Comparison of ENCODE assay signal across 8 cellular contexts in genomic region chrX:101357166-101357795, GRCh38. TPM values are rescaled to one million over a fixed set of nuclear protein-coding genes. Genes with fewer than 3 reads are reported as not detected.
A peak's percentile ranks its signal among the peaks of the same experiment; 100 is the strongest.
DNase-seq lines count a peak whose midpoint lies in the region; ATAC-seq and TF ChIP-seq lines count a peak whose summit lies in the region.

No MANE protein-coding gene starts in this region.

- no peak for ATAC-seq in HG03045 (IDR thresholded peaks at IDR 0.05; ENCODE audit: unreplicated experiment)

- H3K36me3 Mint-ChIP-seq in nephron (ENCODE audit: low read depth) = no peaks in the 10 kb centered on the region

- H3K4me1 Mint-ChIP-seq in nephron = no peaks in the 10 kb centered on the region

- peaks cover 10% of the 10 kb centered on the region for H3K9me3 Mint-ChIP-seq in nephron

- no peak overlapping the region for H3K4me3 Mint-ChIP-seq in nephron

- in situ Hi-C loops in astrocyte of the spinal cord (cut with HindIII; ENCODE audit: low sequenced_read_pairs) = no loop called here

- H3K27me3 Mint-ChIP-seq in nephron (ENCODE audit: low read depth) = no peaks in the 10 kb centered on the region

- no peak overlapping the region for H3K4me3 ChIP-seq in astrocyte of the spinal cord (ENCODE audit: low read depth, low read length)

- peak; percentile 40 for TF ChIP-seq CTCF in astrocyte of the spinal cord (IDR thresholded peaks at IDR 0.05; ENCODE audit: low read depth, low read length)
- TF ChIP-seq CTCF in nephron (IDR thresholded peaks at IDR 0.05; ENCODE audit: unreplicated experiment in 3 of 3) = peak; percentile 12 to 26 (median 13)

- DNase-seq in ELF-1 (ENCODE audit: low read depth, low spot score) (peak; percentile 31), HT1080 (ENCODE audit: low read depth) (peak; percentile 21), astrocyte of the spinal cord (ENCODE audit: low read depth, low spot score) (no peak), SHP77 treated with DMSO at 0.1 percent for 48 hours (lab: John Stamatoyannopoulos, UW) (no peak)
- no peak for DNase-seq in effector CD4-positive, alpha-beta T cell
- no peak for DNase-seq in stimulated activated CD4-positive, alpha-beta T cell treated with anti-CD3 and anti-CD28 coated beads, Interleukin-15, amount 100 ng/mL, for 24 hours

- no peak overlapping the region for H3K27ac Mint-ChIP-seq in nephron

RNA-seq across cellular contexts. Expression of gene TIMM8A, which starts 8.7 kb away (rescaled TPM):
- 11.7 and 13.7 TPM in 2 replicates for total RNA-seq in HT1080 (2014; rRNA removed; shearing (Covaris generic))
- polyA plus RNA-seq in HT1080 (2015; cell fraction: cytosol; rRNA removed) = 39.0 and 41.9 TPM in 2 replicates
- 19.0 and 21.4 TPM in 2 replicates for polyA plus RNA-seq in HT1080 (2015; cell fraction: nucleus; rRNA removed)

RNA-seq across cellular contexts. Expression of gene BTK, which starts 28.7 kb away (rescaled TPM):
- total RNA-seq in HT1080 (2014; rRNA removed; shearing (Covaris generic)) = not detected in 2 replicates
- polyA plus RNA-seq in HT1080 (2015; cell fraction: cytosol; rRNA removed) = 0.10 TPM in 1 of 2 replicates, not detected in the other
- 0.14 and 0.38 TPM in 2 replicates for polyA plus RNA-seq in HT1080 (2015; cell fraction: nucleus; rRNA removed)

RNA-seq across cellular contexts. Expression of gene RPL36A, which starts 33.5 kb away (rescaled TPM):
- total RNA-seq in HT1080 (2014; rRNA removed; shearing (Covaris generic)) = 1,301 and 1,696 TPM in 2 replicates
- 2,602 and 3,631 TPM in 2 replicates for polyA plus RNA-seq in HT1080 (2015; cell fraction: cytosol; rRNA removed)
- 747 and 911 TPM in 2 replicates for polyA plus RNA-seq in HT1080 (2015; cell fraction: nucleus; rRNA removed)

RNA-seq across cellular contexts. Expression of gene GLA, which starts 50.4 kb away (rescaled TPM):
- total RNA-seq in HT1080 (2014; rRNA removed; shearing (Covaris generic)) = 40.9 and 48.2 TPM in 2 replicates
- polyA plus RNA-seq in HT1080 (2015; cell fraction: cytosol; rRNA removed) = 27.1 and 29.4 TPM in 2 replicates
- 58.7 and 59.9 TPM in 2 replicates for polyA plus RNA-seq in HT1080 (2015; cell fraction: nucleus; rRNA removed)

RNA-seq across cellular contexts. Expression of gene HNRNPH2, which starts 50.7 kb away (rescaled TPM):
- 52.0 and 62.1 TPM in 2 replicates for total RNA-seq in HT1080 (2014; rRNA removed; shearing (Covaris generic))
- polyA plus RNA-seq in HT1080 (2015; cell fraction: cytosol; rRNA removed) = 60.7 and 70.0 TPM in 2 replicates
- 112 and 133 TPM in 2 replicates for polyA plus RNA-seq in HT1080 (2015; cell fraction: nucleus; rRNA removed)

Comparison
In these comparisons a context has a peak if more than half of its experiments do, and no peak if none do; other contexts are left out.
1. DNase-seq: peak in ELF-1 (single experiment) and HT1080 (single experiment); none in astrocyte of the spinal cord (single experiment), SHP77 treated with DMSO at 0.1 percent for 48 hours (single experiment), effector CD4-positive, alpha-beta T cell (single experiment) and stimulated activated CD4-positive, alpha-beta T cell treated with anti-CD3 and anti-CD28 coated beads, Interleukin-15, amount 100 ng/mL, for 24 hours (single experiment).